8 cellular contexts compared by ENCODE assay signal in genomic region chr7:2641406-2642393, GRCh38. TPM values are rescaled to one million over a fixed set of nuclear protein-coding genes. Genes with fewer than 3 reads are reported as not detected.
A peak's percentile ranks its signal among the peaks of the same experiment; 100 is the strongest.
DNase-seq lines count a peak whose midpoint lies in the region; ATAC-seq and TF ChIP-seq lines count a peak whose summit lies in the region.

No MANE protein-coding gene starts in this region.

- H3K27ac Mint-ChIP-seq in HFFc6: peak overlapping the region; percentile 94
- H3K27ac Mint-ChIP-seq in activated CD8-positive, alpha-beta T cell treated with anti-CD3 and anti-CD28 coated beads for 36 hours: no peak overlapping the region

- H3K9me3 Mint-ChIP-seq in HFFc6: no peaks in the 10 kb centered on the region
- no peaks in the 10 kb centered on the region for H3K9me3 Mint-ChIP-seq in activated CD8-positive, alpha-beta T cell treated with anti-CD3 and anti-CD28 coated beads for 36 hours

- peak overlapping the region; percentile 66 for H3K4me3 Mint-ChIP-seq in HFFc6
- H3K4me3 Mint-ChIP-seq in activated CD8-positive, alpha-beta T cell treated with anti-CD3 and anti-CD28 coated beads for 36 hours: no peak overlapping the region

- DNase-seq in BJ (ENCODE audit: low read depth) (peak; percentile 89), HFFc6 (peak; percentile 97), SKM-1 (lab: John Stamatoyannopoulos, UW; ENCODE audit: unreplicated experiment) (peak; percentile 78), fibroblast of mammary gland (ENCODE audit: low read depth) (peak; percentile 92), myocyte (ENCODE audit: low read depth) (peak; percentile 100), NCI-H146 treated with DMSO at 0.1 percent for 48 hours (lab: John Stamatoyannopoulos, UW; ENCODE audit: unreplicated experiment) (no peak)
- DNase-seq in stimulated activated naive CD4-positive, alpha-beta T cell treated with Interleukin-2 at 50 U/mL for 16 hours (lab: John Stamatoyannopoulos, UW): no peak
- no peak for DNase-seq in activated CD8-positive, alpha-beta T cell treated with anti-CD3 and anti-CD28 coated beads for 36 hours

- CTCF ChIA-PET in BJ (lab: Yijun Ruan, JAX): interaction anchor here (1.5 kb wide), 1 partner anchor 13 kb away, joined by 3 read pairs; no protein-coding TSS in a partner anchor
- CTCF ChIA-PET in activated CD8-positive, alpha-beta T cell treated with anti-CD3 and anti-CD28 coated beads for 36 hours (lab: Charles Lee): interaction anchor here (1.3 to 2.5 kb wide), 2 partner anchors 13 to 68 kb away, joined by 4 to 7 read pairs; no protein-coding TSS in a partner anchor

- no peaks in the 10 kb centered on the region for H3K27me3 ChIP-seq in BJ (ENCODE audit: control insufficient read depth, insufficient read depth, low read length)

- no peaks in the 10 kb centered on the region; the same call in 1 of the 2 replicates for H3K27me3 Mint-ChIP-seq in HFFc6 (ENCODE audit: insufficient read depth)
- H3K27me3 Mint-ChIP-seq in activated CD8-positive, alpha-beta T cell treated with anti-CD3 and anti-CD28 coated beads for 36 hours: no peaks in the 10 kb centered on the region

- intact Hi-C loops in activated CD8-positive, alpha-beta T cell treated with anti-CD3 and anti-CD28 coated beads for 36 hours (cut with micrococcal nuclease): no loop called here

- no peak overlapping the region for H3K4me3 ChIP-seq in BJ (ENCODE audit: low read depth, low read length)
- no peak overlapping the region for H3K4me3 ChIP-seq in fibroblast of mammary gland (ENCODE audit: control insufficient read depth, low read depth, low read length)

- H3K4me1 Mint-ChIP-seq in HFFc6 (ENCODE audit: low read depth): peaks cover 35% of the 10 kb centered on the region
- peaks cover 24% of the 10 kb centered on the region for H3K4me1 Mint-ChIP-seq in activated CD8-positive, alpha-beta T cell treated with anti-CD3 and anti-CD28 coated beads for 36 hours (ENCODE audit: low read depth)

- no peaks in the 10 kb centered on the region for H3K36me3 Mint-ChIP-seq in HFFc6 (ENCODE audit: low read depth)
- no peaks in the 10 kb centered on the region for H3K36me3 Mint-ChIP-seq in activated CD8-positive, alpha-beta T cell treated with anti-CD3 and anti-CD28 coated beads for 36 hours (ENCODE audit: low read depth)

- H3K36me3 ChIP-seq in BJ (ENCODE audit: control insufficient read depth, insufficient read depth, low read length): peaks cover 5% of the 10 kb centered on the region; the same call in 1 of the 2 replicates

- no peak for ATAC-seq in activated CD8-positive, alpha-beta T cell treated with anti-CD3 and anti-CD28 coated beads for 36 hours

- 0 out of 2 replicates have a peak, but pooled peaks have one; percentile 14 for TF ChIP-seq CTCF in BJ (IDR thresholded peaks at IDR 0.05; ENCODE audit: insufficient read depth, low read depth, low read length)
- no peak for TF ChIP-seq CTCF in HFFc6 (IDR thresholded peaks at IDR 0.05)
- TF ChIP-seq CTCF in fibroblast of mammary gland (conservative IDR thresholded peaks at IDR 0.05; ENCODE audit: control insufficient read depth, insufficient read depth, low read depth, low read length): no peak
- no peak for TF ChIP-seq CTCF in activated CD8-positive, alpha-beta T cell treated with anti-CD3 and anti-CD28 coated beads for 36 hours (IDR thresholded peaks at IDR 0.05)

- POLR2A ChIA-PET in BJ (lab: Charles Lee): no interaction called here
- POLR2A ChIA-PET in activated CD8-positive, alpha-beta T cell treated with anti-CD3 and anti-CD28 coated beads for 36 hours (lab: Charles Lee): interaction anchor here (0.8 kb wide), 1 partner anchor 10 kb away, joined by 3 read pairs; the partner anchor contains the start of gene TTYH3

RNA-seq across cellular contexts. Expression of gene TTYH3, which starts 9.9 kb away (rescaled TPM):
- 33.0 and 55.7 TPM in 2 replicates for polyA plus RNA-seq in BJ (2011; rRNA removed)
- 33.2 and 37.6 TPM in 2 replicates for polyA minus RNA-seq in BJ (2011; rRNA and poly(A)+ RNA removed)
- 100 to 1,000 TPM; 117 to 147 (median 123) TPM for total RNA-seq in HFFc6 (2021; fragmentation: NEBNext Ultra II Directional; extraction: Animal tissue kit (Norgen Biotek cat#: 25700))
- 27.6 and 29.1 TPM in 2 replicates for total RNA-seq in myocyte
- polyA plus RNA-seq in myocyte (2012): 46.4 TPM
- total RNA-seq in activated CD8-positive, alpha-beta T cell treated with anti-CD3 and anti-CD28 coated beads for 36 hours: 10 to 100 TPM; 30.3 to 32.3 TPM

RNA-seq across cellular contexts. Expression of gene AMZ1, which starts 46.3 kb away (rescaled TPM):
- 2.9 and 3.7 TPM in 2 replicates for polyA plus RNA-seq in BJ (2011; rRNA removed)
- 3.8 and 4.5 TPM in 2 replicates for polyA minus RNA-seq in BJ (2011; rRNA and poly(A)+ RNA removed)
- 10 to 100 TPM in 2 of 6 experiments, 1 to 10 TPM in 4; 6.2 to 11.3 (median 7.8) TPM for total RNA-seq in HFFc6 (2021; fragmentation: NEBNext Ultra II Directional; extraction: Animal tissue kit (Norgen Biotek cat#: 25700))
- total RNA-seq in myocyte: 0.11 TPM in 1 of 2 replicates, not detected in the other
- 2.3 TPM for polyA plus RNA-seq in myocyte (2012)
- total RNA-seq in activated CD8-positive, alpha-beta T cell treated with anti-CD3 and anti-CD28 coated beads for 36 hours: under 1 TPM; 0.11 to 0.14 TPM

Comparison
In these comparisons a context has a peak if more than half of its experiments do, and no peak if none do; other contexts are left out.
1. DNase-seq: peak in BJ (single experiment), HFFc6 (single experiment), SKM-1 (single experiment), fibroblast of mammary gland (single experiment) and myocyte (single experiment); none in stimulated activated naive CD4-positive, alpha-beta T cell treated with Interleukin-2 at 50 U/mL for 16 hours (single experiment), activated CD8-positive, alpha-beta T cell treated with anti-CD3 and anti-CD28 coated beads for 36 hours (single experiment) and NCI-H146 treated with DMSO at 0.1 percent for 48 hours (single experiment).